Comparison of ENCODE assay signal across 8 cellular contexts in the genomic region with DNA sequence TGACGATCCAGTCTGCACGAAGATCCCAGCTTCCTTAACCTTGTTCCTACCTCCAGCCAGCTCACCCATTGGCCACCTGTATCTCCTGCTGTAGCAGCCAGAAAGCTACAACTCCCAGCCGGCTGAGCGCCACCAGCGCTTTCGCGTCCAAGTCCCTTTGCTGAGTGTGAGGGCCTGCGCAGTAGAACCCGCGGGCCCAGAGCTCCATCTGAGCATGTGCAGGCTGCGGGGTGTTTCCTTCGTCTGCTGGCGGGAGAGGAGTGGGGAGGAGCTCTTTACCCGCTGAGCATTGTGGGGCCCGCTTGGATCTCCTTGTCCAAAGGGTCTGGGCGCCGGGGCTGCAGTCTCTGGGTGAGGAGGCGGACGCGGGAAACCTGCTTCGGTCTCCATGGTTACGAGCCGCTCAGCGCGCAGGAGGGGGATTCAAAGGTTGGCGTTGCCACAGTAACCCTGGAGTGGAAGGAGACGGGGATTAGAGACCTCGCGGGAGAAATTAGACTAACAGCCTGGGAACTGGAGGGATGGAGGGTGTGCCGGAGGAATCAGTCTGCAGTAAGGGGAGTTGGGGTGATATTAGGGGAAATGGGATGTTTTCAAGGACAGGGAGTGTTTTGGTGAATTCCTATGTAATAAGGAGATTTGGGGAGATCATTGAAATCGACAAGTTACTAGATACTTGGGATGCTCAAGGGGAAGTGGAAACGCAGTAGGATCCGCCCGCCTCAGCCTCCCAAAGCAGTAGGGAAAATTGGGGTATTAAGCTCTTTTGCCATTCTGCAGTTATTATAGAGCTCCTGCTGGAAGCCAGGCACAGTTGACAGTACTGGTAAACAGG. TPM values are rescaled to one million over a fixed set of nuclear protein-coding genes. Genes with fewer than 3 reads are reported as not detected.
A peak's percentile ranks its signal among the peaks of the same experiment; 100 is the strongest.
DNase-seq lines count a peak whose midpoint lies in the region; ATAC-seq and TF ChIP-seq lines count a peak whose summit lies in the region.

No MANE protein-coding gene starts in this region.

- intact Hi-C loops in mucosa of descending colon (cut with DNase I, micrococcal nuclease) = no loop called here

- H3K27me3 ChIP-seq in OCI-LY3 (ENCODE audit: low read depth, low read length) = no peaks in the 10 kb centered on the region

- peak overlapping the region; percentile 94 for H3K9ac ChIP-seq in OCI-LY3 (ENCODE audit: low read length)

- H3K4me3 ChIP-seq in OCI-LY3 (ENCODE audit: low read length) = peak overlapping the region; percentile 85
- peak overlapping the region; percentile 84 for H3K4me3 ChIP-seq in epithelial cell of proximal tubule (ENCODE audit: low read depth, low read length)
- H3K4me3 ChIP-seq in mucosa of descending colon = peak overlapping the region; percentile 17

- TF ChIP-seq CTCF in OCI-LY3 (IDR thresholded peaks at IDR 0.05; ENCODE audit: low read depth, low read length) (no peak), epithelial cell of proximal tubule (conservative IDR thresholded peaks at IDR 0.05; ENCODE audit: low read depth, low read length) (no peak), mucosa of descending colon (IDR thresholded peaks at IDR 0.05) (no peak)

- ATAC-seq in GM21528 (IDR thresholded peaks at IDR 0.05; ENCODE audit: low FRiP score, unreplicated experiment) (peak; percentile 86), mucosa of descending colon (peak; percentile 100)

- DNase-seq in DMS 273 (lab: John Stamatoyannopoulos, UW; ENCODE audit: unreplicated experiment) (peak; percentile 99), HuH-7.5 (ENCODE audit: low spot score) (peak; percentile 90), activated T-cell treated with anti-CD3 and anti-CD28 coated beads for 24 hours (ENCODE audit: low read depth) (peak; percentile 92), epithelial cell of proximal tubule (ENCODE audit: low read depth) (peak; percentile 78), mucosa of descending colon (peak; percentile 93 to 95 (median 94))
- DNase-seq in stimulated activated CD8-positive, alpha-beta memory T cell treated with anti-CD3 and anti-CD28 coated beads, Interleukin-4, amount 100 ng/mL, for 1 hour (ENCODE audit: low read depth in 2 of 2, low spot score in 1 of 2) = peak; percentile 79 to 83

- peak overlapping the region; percentile 31 for H3K27ac ChIP-seq in OCI-LY3 (ENCODE audit: low read length)

- peaks cover 23% of the 10 kb centered on the region for H3K79me2 ChIP-seq in OCI-LY3 (ENCODE audit: low read length)

- H4K20me1 ChIP-seq in OCI-LY3 (ENCODE audit: insufficient read depth, low read length) = no peaks in the 10 kb centered on the region

- peak overlapping the region; percentile 95 for H3K4me2 ChIP-seq in OCI-LY3 (ENCODE audit: low read length)

- peaks cover 5% of the 10 kb centered on the region for H3K36me3 ChIP-seq in OCI-LY3 (replicated peaks; ENCODE audit: low read depth, low read length)
- no peaks in the 10 kb centered on the region for H3K36me3 ChIP-seq in mucosa of descending colon (ENCODE audit: low read depth)

- H3K4me1 ChIP-seq in OCI-LY3 (ENCODE audit: low read length) = peaks cover 12% of the 10 kb centered on the region
- peaks cover 5% of the 10 kb centered on the region for H3K4me1 ChIP-seq in mucosa of descending colon (ENCODE audit: low read depth)

- H3K9me3 ChIP-seq in OCI-LY3 (ENCODE audit: insufficient read depth, low read length) (no peaks in the 10 kb centered on the region), mucosa of descending colon (no peaks in the 10 kb centered on the region)

- peak overlapping the region; percentile 95 for H2AFZ ChIP-seq in OCI-LY3 (ENCODE audit: low read depth, low read length)

RNA-seq across cellular contexts. Expression of gene ZSWIM9, which starts 33.5 kb away (rescaled TPM):
- total RNA-seq in epithelial cell of proximal tubule (1.6 and 2.8 TPM in 2 replicates), mucosa of descending colon (10 to 100 TPM in 1 of 3 donors, 1 to 10 TPM in 2; 6.0 to 12.9 (median 8.7) TPM)

RNA-seq across cellular contexts. Expression of gene LIG1, which starts 33.9 kb away (rescaled TPM):
- total RNA-seq in epithelial cell of proximal tubule = 77.4 and 81.9 TPM in 2 replicates
- total RNA-seq in mucosa of descending colon = 10 to 100 TPM; 16.0 to 42.7 (median 29.6) TPM

RNA-seq across cellular contexts. Expression of gene CARD8, which starts 51.7 kb away (rescaled TPM):
- 6.3 and 14.7 TPM in 2 replicates for total RNA-seq in epithelial cell of proximal tubule
- total RNA-seq in mucosa of descending colon = 10 to 100 TPM; 22.7 to 41.4 (median 28.8) TPM

Comparison
In these comparisons a context has a peak if more than half of its experiments do, and no peak if none do; other contexts are left out.
1. Peak in every context shown above with its lines: DNase-seq, ATAC-seq, H3K4me3 ChIP-seq and H3K27ac ChIP-seq.
2. H3K4me3 ChIP-seq: peak in every context shown above with its lines; median percentile 85 in OCI-LY3; 84 in epithelial cell of proximal tubule; 17 in mucosa of descending colon.